17 cellular contexts compared by ENCODE assay signal in the genomic region with DNA sequence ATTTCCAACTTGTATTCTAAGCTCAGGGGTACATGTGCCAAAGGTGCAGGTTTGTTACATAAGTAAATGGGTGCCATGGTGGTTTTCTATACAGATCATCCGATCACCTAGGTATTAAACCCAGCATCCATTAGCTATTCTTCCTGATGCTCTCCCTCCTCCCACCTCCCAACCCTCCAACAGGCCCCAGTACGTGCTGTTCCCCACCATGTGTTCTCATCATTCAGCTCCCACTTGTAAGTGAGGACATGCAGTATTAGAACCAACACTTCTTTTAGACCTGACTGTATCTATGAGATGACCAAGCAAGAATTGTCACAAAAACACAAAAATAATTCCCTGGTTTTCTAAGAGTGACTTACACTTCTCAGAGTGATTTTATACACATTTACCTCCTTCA.
"Had no signal": no experiment of that assay in that cellular context is flagged by ENCODE, and none has a peak within 500 bp of the region (broad histone marks: within the 10 kb centered on the region; RNA-seq: fewer than 3 reads in every experiment).

No MANE protein-coding gene starts in this region.

- H3K9ac ChIP-seq: parathyroid adenoma had no signal

- H3K9me3 ChIP-seq: esophagus squamous epithelium, gastrocnemius medialis, left lung, psoas muscle, thoracic aorta, uterus had no signal

- ATAC-seq: activated CD8-positive, alpha-beta T cell treated with anti-CD3 and anti-CD28 coated beads, Interleukin-2, amount 10 ng/mL, durations not matched to agents 7 days and 5 days; stimulated activated naive CD8-positive, alpha-beta T cell treated with anti-CD3 and anti-CD28 coated beads, Interleukin-15, Interleukin-2, amounts not matched to agents 100 U/mL and 50 U/mL, for 24 hours had no signal

- H3K4me3 ChIP-seq: esophagus squamous epithelium, gastrocnemius medialis, left lung, psoas muscle, uterus had no signal

- H3K27me3 ChIP-seq: esophagus squamous epithelium, gastrocnemius medialis, left lung, uterus had no signal

- H3K79me2 ChIP-seq: parathyroid adenoma had no signal

- H3K27ac ChIP-seq: epithelial cell of prostate, esophagus squamous epithelium, gastrocnemius medialis, left lung, parathyroid adenoma, psoas muscle, thoracic aorta, uterus had no signal

- H3K36me3 ChIP-seq: esophagus squamous epithelium, gastrocnemius medialis, left lung, thoracic aorta, uterus had no signal

- DNase-seq: activated B cell treated with CpG ODN at 0.5 μM for 24 hours; activated CD4-positive, alpha-beta T cell treated with anti-CD3 and anti-CD28 coated beads, Interleukin-2, amount 50 U/mL, for 1 hour; activated CD8-positive, alpha-beta memory T cell treated with anti-CD3 and anti-CD28 coated beads, Interleukin-2, amount 10 ng/mL, durations not matched to agents 7 days and 5 days; activated CD8-positive, alpha-beta T cell treated with anti-CD3 and anti-CD28 coated beads, Interleukin-2, amount 10 ng/mL, durations not matched to agents 7 days and 5 days; activated T-cell treated with anti-CD3 and anti-CD28 coated beads, Interleukin-2, amount 50 U/mL, for 48 hours; effector CD4-positive, alpha-beta T cell; esophagus squamous epithelium; gastrocnemius medialis; glutamatergic neuron; left lung; psoas muscle; stimulated activated CD4-positive, alpha-beta T cell treated with anti-CD3 and anti-CD28 coated beads, Interleukin-2, amount 100 ng/mL, for 48 hours; stimulated activated naive CD8-positive, alpha-beta T cell treated with anti-CD3 and anti-CD28 coated beads, Interleukin-15, Interleukin-2, amounts not matched to agents 100 U/mL and 50 U/mL, for 24 hours; uterus had no signal

- H3K4me1 ChIP-seq: gastrocnemius medialis, parathyroid adenoma, psoas muscle, uterus had no signal

- H2AFZ ChIP-seq: parathyroid adenoma had no signal
